Comparison of ENCODE assay signal across 19 cellular contexts in genomic region chr6:121686611-121687023, GRCh38.
A peak's percentile ranks its signal among the peaks of the same experiment; 100 is the strongest.
DNase-seq lines count a peak whose midpoint lies in the region; ATAC-seq and TF ChIP-seq lines count a peak whose summit lies in the region.
"Had no signal": no experiment of that assay in that cellular context is flagged by ENCODE, and none has a peak within 500 bp of the region (broad histone marks: within the 10 kb centered on the region; RNA-seq: fewer than 3 reads in every experiment).

No MANE protein-coding gene starts in this region.

- peak overlapping the region; percentile 84 for H2AFZ ChIP-seq in GM23248
- peak overlapping the region; percentile 42 for H2AFZ ChIP-seq in neural progenitor cell (replicated peaks)

- H3K4me2 ChIP-seq in GM23248 (ENCODE audit: unreplicated experiment) (peak overlapping the region; percentile 68), neural progenitor cell (no peak overlapping the region)
- H3K4me2 ChIP-seq: smooth muscle cell had no signal

- H3K36me3 ChIP-seq in GM23248 (ENCODE audit: low read depth) (no peaks in the 10 kb centered on the region), neural progenitor cell (no peaks in the 10 kb centered on the region)
- H3K36me3 ChIP-seq: SJSA1 had no signal

- intact Hi-C loops in CD14-positive monocyte (cut with micrococcal nuclease) = no loop called here

- H3F3A ChIP-seq in GM23248 (ENCODE audit: insufficient read depth) (peaks cover 25% of the 10 kb centered on the region), neural progenitor cell (ENCODE audit: low read depth) (no peaks in the 10 kb centered on the region)

- H3K27ac ChIP-seq in GM23248 (peak overlapping the region; percentile 32; the same call in 1 of the 2 replicates), neural progenitor cell (no peak overlapping the region)
- H3K27ac ChIP-seq: SJSA1 had no signal

- WGBS in GM23248 (ENCODE audit: low coverage in 1 of 2, low lambda C conversion rate in 2 of 2, missing lambda C conversion rate in 2 of 2), 2 experiments = 37 to 46% methylated on average over 21 to 22 of the region's 29 CpGs

- H3K79me2 ChIP-seq in GM23248 (ENCODE audit: insufficient read depth) (no peaks in the 10 kb centered on the region), neural progenitor cell (ENCODE audit: low read depth) (no peaks in the 10 kb centered on the region)

- TF ChIP-seq CTCF in neural progenitor cell (IDR thresholded peaks at IDR 0.05) (no peak), CD14-positive monocyte (IDR thresholded peaks at IDR 0.05) (no peak)

- DNase-seq in EL = peak; percentile 33
- peak; percentile 70 for DNase-seq in GM23248
- DNase-seq in activated naive CD8-positive, alpha-beta T cell treated with anti-CD3 and anti-CD28 coated beads, Interleukin-2, amount 10 ng/mL, durations not matched to agents 7 days and 5 days = peak; percentile 40
- DNase-seq in neural progenitor cell (ENCODE audit: low spot score) = peak; percentile 34
- no peak for DNase-seq in CD14-positive monocyte (ENCODE audit: low spot score)
- DNase-seq in NOMO-1 treated with DMSO at 0.1 percent for 48 hours (lab: John Stamatoyannopoulos, UW; ENCODE audit: unreplicated experiment) = no peak
- DNase-seq: activated B cell treated with CpG ODN at 0.5 μM for 24 hours; amygdala; central memory CD4-positive, alpha-beta T cell; effector memory CD8-positive, alpha-beta T cell; head of caudate nucleus; naive B cell; NCI-H1694; NCI-H446; OCI-M1; stimulated activated CD4-positive, alpha-beta T cell treated with anti-CD3 and anti-CD28 coated beads, Interleukin-4, amount 100 ng/mL, for 24 hours had no signal

- peak overlapping the region; percentile 70 for H3K4me3 ChIP-seq in GM23248
- no peak overlapping the region for H3K4me3 ChIP-seq in neural progenitor cell
- H3K4me3 ChIP-seq: SJSA1, smooth muscle cell had no signal

- H3K4me1 ChIP-seq in GM23248 (ENCODE audit: insufficient read depth) (peaks cover 19% of the 10 kb centered on the region), neural progenitor cell (peaks cover under 1% of the 10 kb centered on the region)

- H3K27ac Mint-ChIP-seq in activated naive CD8-positive, alpha-beta T cell treated with anti-CD3 and anti-CD28 coated beads, Interleukin-2, amount 10 ng/mL, durations not matched to agents 7 days and 5 days = no peak overlapping the region
- H3K27ac Mint-ChIP-seq in neural progenitor cell (no peak overlapping the region), CD14-positive monocyte (no peak overlapping the region)
- H3K27ac Mint-ChIP-seq: activated B cell treated with CpG ODN at 0.5 μM for 24 hours; effector memory CD8-positive, alpha-beta T cell; naive B cell had no signal

- H3K27me3 ChIP-seq in GM23248 (replicated peaks; ENCODE audit: insufficient read depth) (no peaks in the 10 kb centered on the region), neural progenitor cell (no peaks in the 10 kb centered on the region)
- H3K27me3 ChIP-seq: SJSA1 had no signal

- no peaks in the 10 kb centered on the region for H3K27me3 Mint-ChIP-seq in activated naive CD8-positive, alpha-beta T cell treated with anti-CD3 and anti-CD28 coated beads, Interleukin-2, amount 10 ng/mL, durations not matched to agents 7 days and 5 days
- H3K27me3 Mint-ChIP-seq in neural progenitor cell (ENCODE audit: insufficient read depth, low read depth) (no peaks in the 10 kb centered on the region), CD14-positive monocyte (ENCODE audit: low read depth in 3 of 3) (peaks cover 0 to 4% (median 0%) of the 10 kb centered on the region in 3 donors)
- H3K27me3 Mint-ChIP-seq: activated B cell treated with CpG ODN at 0.5 μM for 24 hours; effector memory CD8-positive, alpha-beta T cell; naive B cell had no signal

- no peaks in the 10 kb centered on the region for H3K9me2 ChIP-seq in GM23248 (ENCODE audit: insufficient read depth)

- H3K4me1 Mint-ChIP-seq in activated naive CD8-positive, alpha-beta T cell treated with anti-CD3 and anti-CD28 coated beads, Interleukin-2, amount 10 ng/mL, durations not matched to agents 7 days and 5 days = peaks cover 5% of the 10 kb centered on the region
- peaks cover 9% of the 10 kb centered on the region for H3K4me1 Mint-ChIP-seq in neural progenitor cell
- H3K4me1 Mint-ChIP-seq in CD14-positive monocyte = no peaks in the 10 kb centered on the region
- H3K4me1 Mint-ChIP-seq: activated B cell treated with CpG ODN at 0.5 μM for 24 hours, naive B cell had no signal

- peaks cover 1% of the 10 kb centered on the region for H3K36me3 Mint-ChIP-seq in activated naive CD8-positive, alpha-beta T cell treated with anti-CD3 and anti-CD28 coated beads, Interleukin-2, amount 10 ng/mL, durations not matched to agents 7 days and 5 days
- H3K36me3 Mint-ChIP-seq in neural progenitor cell (no peaks in the 10 kb centered on the region), CD14-positive monocyte (no peaks in the 10 kb centered on the region)
- H3K36me3 Mint-ChIP-seq: naive B cell had no signal

- H3K9ac ChIP-seq in GM23248 (peak overlapping the region; percentile 68), neural progenitor cell (no peak overlapping the region)

- no peaks in the 10 kb centered on the region for H3K9me3 Mint-ChIP-seq in activated naive CD8-positive, alpha-beta T cell treated with anti-CD3 and anti-CD28 coated beads, Interleukin-2, amount 10 ng/mL, durations not matched to agents 7 days and 5 days
- H3K9me3 Mint-ChIP-seq in neural progenitor cell (peaks cover 11% of the 10 kb centered on the region), CD14-positive monocyte (peaks cover 2 to 22% (median 16%) of the 10 kb centered on the region in 7 donors)
- H3K9me3 Mint-ChIP-seq: activated B cell treated with CpG ODN at 0.5 μM for 24 hours had no signal

- no peaks in the 10 kb centered on the region for H4K20me1 ChIP-seq in GM23248 (ENCODE audit: insufficient read depth)
- H4K20me1 ChIP-seq in neural progenitor cell (ENCODE audit: low read depth) = no peaks in the 10 kb centered on the region

- H3K9me3 ChIP-seq in GM23248 (ENCODE audit: low read depth) (no peaks in the 10 kb centered on the region), neural progenitor cell (ENCODE audit: low read depth) (no peaks in the 10 kb centered on the region)
- H3K9me3 ChIP-seq: SJSA1 had no signal

- ATAC-seq in activated naive CD8-positive, alpha-beta T cell treated with anti-CD3 and anti-CD28 coated beads, Interleukin-2, amount 10 ng/mL, durations not matched to agents 7 days and 5 days (ENCODE audit: low read depth) = peak; percentile 60
- no peak for ATAC-seq in SK-N-SH treated with all-trans-retinoic acid at 6 μM for 48 hours
- ATAC-seq: effector memory CD8-positive, alpha-beta T cell had no signal

- POLR2A ChIA-PET in activated naive CD8-positive, alpha-beta T cell treated with anti-CD3 and anti-CD28 coated beads, Interleukin-2, amount 10 ng/mL, durations not matched to agents 7 days and 5 days (lab: Charles Lee) = no interaction called here

- in situ Hi-C loops in GM23248 (cut with MboI) = no loop called here

- H3K4me3 Mint-ChIP-seq in activated naive CD8-positive, alpha-beta T cell treated with anti-CD3 and anti-CD28 coated beads, Interleukin-2, amount 10 ng/mL, durations not matched to agents 7 days and 5 days = no peak overlapping the region
- no peak overlapping the region for H3K4me3 Mint-ChIP-seq in neural progenitor cell
- H3K4me3 Mint-ChIP-seq in CD14-positive monocyte = no peak overlapping the region
- H3K4me3 Mint-ChIP-seq: activated B cell treated with CpG ODN at 0.5 μM for 24 hours; effector memory CD8-positive, alpha-beta T cell; naive B cell had no signal

TF ChIP-seq in SK-N-SH treated with all-trans-retinoic acid at 6 μM for 48 hours, 23 proteins besides CTCF, POLR2A, EP300 and RAD21:
- TF ChIP-seq PPARA (CRISPR knock-in tag; IDR thresholded peaks at IDR 0.05; ENCODE audit: borderline replicate concordance) (no peak), CSDC2 (CRISPR knock-in tag; IDR thresholded peaks at IDR 0.05) (no peak), ARNTL (CRISPR knock-in tag; IDR thresholded peaks at IDR 0.05; ENCODE audit: borderline replicate concordance, low read depth) (no peak), ZNF565 (CRISPR knock-in tag; conservative IDR thresholded peaks at IDR 0.05; ENCODE audit: low read depth) (no peak), TOX (CRISPR knock-in tag; IDR thresholded peaks at IDR 0.05; ENCODE audit: borderline replicate concordance) (no peak), ZFP3 (CRISPR knock-in tag; IDR thresholded peaks at IDR 0.05) (no peak)
- TF ChIP-seq, protein P1, sequence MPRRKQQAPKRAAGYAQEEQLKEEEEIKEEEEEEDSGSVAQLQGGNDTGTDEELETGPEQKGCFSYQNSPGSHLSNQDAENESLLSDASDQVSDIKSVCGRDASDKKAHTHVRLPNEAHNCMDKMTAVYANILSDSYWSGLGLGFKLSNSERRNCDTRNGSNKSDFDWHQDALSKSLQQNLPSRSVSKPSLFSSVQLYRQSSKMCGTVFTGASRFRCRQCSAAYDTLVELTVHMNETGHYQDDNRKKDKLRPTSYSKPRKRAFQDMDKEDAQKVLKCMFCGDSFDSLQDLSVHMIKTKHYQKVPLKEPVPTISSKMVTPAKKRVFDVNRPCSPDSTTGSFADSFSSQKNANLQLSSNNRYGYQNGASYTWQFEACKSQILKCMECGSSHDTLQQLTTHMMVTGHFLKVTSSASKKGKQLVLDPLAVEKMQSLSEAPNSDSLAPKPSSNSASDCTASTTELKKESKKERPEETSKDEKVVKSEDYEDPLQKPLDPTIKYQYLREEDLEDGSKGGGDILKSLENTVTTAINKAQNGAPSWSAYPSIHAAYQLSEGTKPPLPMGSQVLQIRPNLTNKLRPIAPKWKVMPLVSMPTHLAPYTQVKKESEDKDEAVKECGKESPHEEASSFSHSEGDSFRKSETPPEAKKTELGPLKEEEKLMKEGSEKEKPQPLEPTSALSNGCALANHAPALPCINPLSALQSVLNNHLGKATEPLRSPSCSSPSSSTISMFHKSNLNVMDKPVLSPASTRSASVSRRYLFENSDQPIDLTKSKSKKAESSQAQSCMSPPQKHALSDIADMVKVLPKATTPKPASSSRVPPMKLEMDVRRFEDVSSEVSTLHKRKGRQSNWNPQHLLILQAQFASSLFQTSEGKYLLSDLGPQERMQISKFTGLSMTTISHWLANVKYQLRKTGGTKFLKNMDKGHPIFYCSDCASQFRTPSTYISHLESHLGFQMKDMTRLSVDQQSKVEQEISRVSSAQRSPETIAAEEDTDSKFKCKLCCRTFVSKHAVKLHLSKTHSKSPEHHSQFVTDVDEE (CRISPR knock-in tag; IDR thresholded peaks at IDR 0.05) = no peak

Comparison
In these comparisons a context has a peak if more than half of its experiments do, and no peak if none do; other contexts are left out.
1. DNase-seq: peak in EL (single experiment), GM23248 (single experiment), activated naive CD8-positive, alpha-beta T cell treated with anti-CD3 and anti-CD28 coated beads, Interleukin-2, amount 10 ng/mL, durations not matched to agents 7 days and 5 days (single experiment) and neural progenitor cell (single experiment); none in CD14-positive monocyte (single experiment) and NOMO-1 treated with DMSO at 0.1 percent for 48 hours (single experiment).